ENCODE assay signal across 8 cellular contexts in the genomic region with DNA sequence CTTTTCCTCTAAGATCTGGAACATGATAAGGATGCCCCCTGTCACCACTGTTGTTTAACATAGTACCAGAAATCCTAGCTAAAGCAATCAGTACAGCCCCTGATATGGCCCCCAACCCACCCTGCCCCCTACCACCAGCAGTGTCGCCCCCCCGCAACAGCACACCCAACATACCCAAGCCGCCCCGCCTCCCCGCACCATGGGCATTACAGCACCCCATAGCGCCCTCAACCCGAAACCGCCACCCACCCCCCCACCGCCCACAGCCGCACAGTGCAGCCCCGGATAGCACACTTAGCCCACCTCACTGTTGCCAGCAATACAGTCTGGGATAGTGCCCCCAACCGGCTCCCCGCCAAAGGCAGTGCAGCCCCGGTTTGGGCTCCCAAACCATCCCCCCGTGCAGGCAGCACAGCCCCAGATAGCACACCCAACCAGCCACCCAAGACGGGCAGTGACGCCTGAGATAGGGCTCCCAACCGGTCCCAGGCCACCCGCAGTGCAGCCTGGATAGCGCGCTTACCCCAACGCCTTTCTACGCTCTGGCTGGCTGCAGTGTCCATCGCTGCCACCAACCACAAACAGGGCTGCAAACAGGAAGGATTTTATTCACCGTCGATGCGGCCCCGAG. TPM values are rescaled to one million over a fixed set of nuclear protein-coding genes. Genes with fewer than 3 reads are reported as not detected.
A peak's percentile ranks its signal among the peaks of the same experiment; 100 is the strongest.
DNase-seq lines count a peak whose midpoint lies in the region; ATAC-seq and TF ChIP-seq lines count a peak whose summit lies in the region.
"Not testable (repeated sequence)": the region's sequence is repeated elsewhere in the genome, so short reads cannot be mapped to it uniquely, and the experiment has no call there.

No MANE protein-coding gene starts in this region.

- H3K4me1 Mint-ChIP-seq in endodermal cell: not testable (repeated sequence)
- H3K4me1 Mint-ChIP-seq in immature natural killer cell: peaks cover 27 to 28% of the 10 kb centered on the region in 2 donors
- H3K4me1 Mint-ChIP-seq in neural crest cell: peaks cover 14% of the 10 kb centered on the region

- peak overlapping the region; percentile 81 to 91 for H3K27ac Mint-ChIP-seq in activated naive CD4-positive, alpha-beta T cell treated with anti-CD3 and anti-CD28 coated beads, Interleukin-2, amount 50 U/mL, for 72 hours
- H3K27ac Mint-ChIP-seq in endodermal cell; neural crest cell (ENCODE audit: unreplicated experiment): not testable (repeated sequence)
- H3K27ac Mint-ChIP-seq in immature natural killer cell: peak overlapping the region; percentile 40 to 86 (median 72)

- peak; percentile 19 to 35 for ATAC-seq in activated naive CD4-positive, alpha-beta T cell treated with anti-CD3 and anti-CD28 coated beads, Interleukin-2, amount 50 U/mL, for 72 hours

- H3K27ac ChIP-seq in HUES6 (ENCODE audit: low read depth, low read length); SJCRH30; endodermal cell (ENCODE audit: low read depth, low read length): not testable (repeated sequence)
- H3K27ac ChIP-seq in testis: peak overlapping the region; percentile 50 to 80

- H3K36me3 Mint-ChIP-seq in activated naive CD4-positive, alpha-beta T cell treated with anti-CD3 and anti-CD28 coated beads, Interleukin-2, amount 50 U/mL, for 72 hours; endodermal cell (ENCODE audit: low read depth); immature natural killer cell; neural crest cell (ENCODE audit: low read depth): not testable (repeated sequence)

- not testable (repeated sequence) for H3K9me3 Mint-ChIP-seq in activated naive CD4-positive, alpha-beta T cell treated with anti-CD3 and anti-CD28 coated beads, Interleukin-2, amount 50 U/mL, for 72 hours; endodermal cell; immature natural killer cell; neural crest cell

- not testable (repeated sequence) for TF ChIP-seq CTCF in endodermal cell (conservative IDR thresholded peaks at IDR 0.05); neural crest cell (conservative IDR thresholded peaks at IDR 0.05); testis (IDR thresholded peaks at IDR 0.05)

- peaks cover 17% of the 10 kb centered on the region for H3K36me3 ChIP-seq in HUES6 (ENCODE audit: control insufficient read depth, insufficient read depth, low read length)
- H3K36me3 ChIP-seq in SJCRH30; endodermal cell (ENCODE audit: control insufficient read depth, insufficient read depth, low read length); testis (ENCODE audit: low read depth, missing control alignments): not testable (repeated sequence)

- peak overlapping the region; percentile 57 for H3K9ac ChIP-seq in HUES6 (ENCODE audit: low read length)
- H3K9ac ChIP-seq in endodermal cell (ENCODE audit: extremely low read depth, low read length, poor library complexity, severe bottlenecking): not testable (repeated sequence)

- not testable (repeated sequence) for H3K27me3 Mint-ChIP-seq in endodermal cell (ENCODE audit: insufficient read depth); immature natural killer cell (ENCODE audit: low read depth in 3 of 3); neural crest cell (ENCODE audit: low read depth)

- not testable (repeated sequence) for H3K4me1 ChIP-seq in HUES6 (ENCODE audit: control insufficient read depth, insufficient read depth, low read length); SJCRH30; endodermal cell (ENCODE audit: control insufficient read depth, insufficient read depth, low read length); testis

- peak; percentile 31 for DNase-seq in COLO668 (lab: John Stamatoyannopoulos, UW; ENCODE audit: unreplicated experiment)
- peak; percentile 44 for DNase-seq in SJCRH30
- not testable (repeated sequence) for DNase-seq in activated naive CD4-positive, alpha-beta T cell treated with anti-CD3 and anti-CD28 coated beads, Interleukin-2, amount 50 U/mL, for 72 hours (ENCODE audit: low spot score in 2 of 2); neural crest cell (ENCODE audit: low read depth, low spot score); testis
- peak; percentile 67 for DNase-seq in endodermal cell
- peak in 1 of 3 donors; percentile 16 for DNase-seq in immature natural killer cell

- H3K9me3 ChIP-seq in HUES6 (ENCODE audit: control insufficient read depth, insufficient read depth, low read depth, low read length); SJCRH30 (replicated peaks); endodermal cell (ENCODE audit: control insufficient read depth, low read length); testis: not testable (repeated sequence)

- H3K27me3 ChIP-seq in HUES6 (ENCODE audit: control insufficient read depth, insufficient read depth, low read length); SJCRH30; endodermal cell (ENCODE audit: control insufficient read depth, insufficient read depth, low read length, poor library complexity, severe bottlenecking); testis: not testable (repeated sequence)

- intact Hi-C loops in testis (cut with DNase I; ENCODE audit: low total_unique reads): not testable (repeated sequence)

- peak overlapping the region; percentile 79 for H3K4me3 Mint-ChIP-seq in endodermal cell
- H3K4me3 Mint-ChIP-seq in immature natural killer cell: peak overlapping the region; percentile 81 to 91 (median 88)
- H3K4me3 Mint-ChIP-seq in neural crest cell: peak overlapping the region; percentile 92

- 0 to 1% methylated on average over 4 to 23 of the region's 28 CpGs for WGBS in endodermal cell (ENCODE audit: insufficient coverage in 1 of 2, insufficient read length in 1 of 2), 2 experiments
- 3% methylated on average over 17 of the region's 28 CpGs; no CpG with 5 or more reads in 1 of the 2 donors for WGBS in testis, 2 donors

- not testable (repeated sequence) for TF ChIP-seq POLR2A in testis (IDR thresholded peaks at IDR 0.05)

- peak overlapping the region; percentile 79 for H3K4me3 ChIP-seq in HUES6 (ENCODE audit: low read depth, low read length)
- peak overlapping the region; percentile 99 for H3K4me3 ChIP-seq in SJCRH30
- peak overlapping the region; percentile 80 for H3K4me3 ChIP-seq in endodermal cell (ENCODE audit: low read length)
- peak overlapping the region; percentile 73 to 82 for H3K4me3 ChIP-seq in testis

RNA-seq across cellular contexts. Expression of gene VPREB1, which starts 52.7 kb away (rescaled TPM):
- not detected in 2 replicates for total RNA-seq in SJCRH30 (2014; rRNA removed; shearing (Covaris generic))
- total RNA-seq in activated naive CD4-positive, alpha-beta T cell treated with anti-CD3 and anti-CD28 coated beads, Interleukin-2, amount 50 U/mL, for 72 hours: not detected
- not detected for total RNA-seq in endodermal cell
- polyA plus RNA-seq in endodermal cell (2013, experiment 1 of 2): not detected
- polyA plus RNA-seq in endodermal cell (2013, experiment 2 of 2): not detected
- polyA plus RNA-seq in immature natural killer cell: not detected
- total RNA-seq in neural crest cell: not detected in 2 replicates
- not detected for total RNA-seq in testis
- not detected for polyA plus RNA-seq in testis (ENCODE audit: insufficient read depth, low read depth, low replicate concordance)
